Comparison of ENCODE assay signal across 1 cellular context in genomic region chr4:74330295-74330750, GRCh38.
TF ChIP-seq lines count a peak whose summit lies in the region.

No MANE protein-coding gene starts in this region.

TF ChIP-seq in K562, 482 proteins besides CTCF, POLR2A, EP300 and RAD21 (continued from another document and continues in another):
- TF ChIP-seq FOXK1 (CRISPR knock-in tag; IDR thresholded peaks at IDR 0.05; ENCODE audit: borderline replicate concordance) (0 out of 2 replicates have a peak, but pooled peaks have one; percentile 71), HMBOX1 (IDR thresholded peaks at IDR 0.05) (peak; percentile 88), TEAD2 (tag; IDR thresholded peaks at IDR 0.05) (no peak), TCF7 (IDR thresholded peaks at IDR 0.05; ENCODE audit: borderline replicate concordance) (no peak), ZNF512 (tag; IDR thresholded peaks at IDR 0.05) (no peak), MXD1 (CRISPR knock-in tag; IDR thresholded peaks at IDR 0.05; ENCODE audit: borderline replicate concordance, poor library complexity, severe bottlenecking) (no peak), NFYB (IDR thresholded peaks at IDR 0.05; ENCODE audit: extremely low read depth, insufficient read length) (no peak), NONO (IDR thresholded peaks at IDR 0.05; ENCODE audit: low read depth in 2 of 2, low read length in 1 of 2) (no peak; a peak in 1 of 4 replicates), ZNF140 (CRISPR knock-in tag; IDR thresholded peaks at IDR 0.05) (no peak), CBX2 (IDR thresholded peaks at IDR 0.05; ENCODE audit: insufficient read depth, low read length, poor library complexity, severe bottlenecking) (no peak), UBTF (IDR thresholded peaks at IDR 0.05; ENCODE audit: borderline replicate concordance in 1 of 2, low read depth in 2 of 2, low read length in 2 of 2) (no peak), ZNF449 (CRISPR knock-in tag; IDR thresholded peaks at IDR 0.05) (no peak), MCM3 (IDR thresholded peaks at IDR 0.05) (no peak), HDAC6 (IDR thresholded peaks at IDR 0.05; ENCODE audit: low read depth, low read length) (no peak), ZNF780A (CRISPR knock-in tag; IDR thresholded peaks at IDR 0.05) (no peak), ZNF3 (CRISPR knock-in tag; IDR thresholded peaks at IDR 0.05) (no peak), ZNF282 (CRISPR knock-in tag; IDR thresholded peaks at IDR 0.05) (no peak), SNIP1 (IDR thresholded peaks at IDR 0.05; ENCODE audit: low read depth) (no peak), HMG20B (CRISPR knock-in tag; IDR thresholded peaks at IDR 0.05) (no peak), ZNF174 (CRISPR knock-in tag; IDR thresholded peaks at IDR 0.05) (no peak), ZNF12 (CRISPR knock-in tag; IDR thresholded peaks at IDR 0.05) (0 out of 2 replicates have a peak, but pooled peaks have one; percentile 30), XRCC4 (IDR thresholded peaks at IDR 0.05; ENCODE audit: extremely low read depth, insufficient read depth, insufficient read length) (no peak), RCOR1 (IDR thresholded peaks at IDR 0.05; ENCODE audit: borderline replicate concordance in 1 of 2, low read depth in 2 of 2, low read length in 2 of 2) (no peak), JUN (IDR thresholded peaks at IDR 0.05; ENCODE audit: borderline replicate concordance, low read depth, low read length) (no peak), JUN (CRISPR knock-in tag; IDR thresholded peaks at IDR 0.05; ENCODE audit: borderline replicate concordance) (no peak), CTBP1 (IDR thresholded peaks at IDR 0.05; ENCODE audit: borderline replicate concordance) (no peak), RBFOX2 (IDR thresholded peaks at IDR 0.05; ENCODE audit: low read depth, low read length) (peak; percentile 66), CLOCK (CRISPR knock-in tag; IDR thresholded peaks at IDR 0.05; ENCODE audit: borderline replicate concordance) (no peak), HLTF (IDR thresholded peaks at IDR 0.05) (no peak), KLF6 (CRISPR knock-in tag; IDR thresholded peaks at IDR 0.05; ENCODE audit: borderline replicate concordance) (no peak), CAMTA2 (CRISPR knock-in tag; conservative IDR thresholded peaks at IDR 0.05) (no peak), ZNF561 (CRISPR knock-in tag; conservative IDR thresholded peaks at IDR 0.05) (no peak), NR2C2 (CRISPR knock-in tag; IDR thresholded peaks at IDR 0.05) (no peak), NR2C2 (tag; IDR thresholded peaks at IDR 0.05) (0 out of 2 replicates have a peak, but pooled peaks have one; percentile 20), RBM25 (IDR thresholded peaks at IDR 0.05; ENCODE audit: low read depth, low read length, severe bottlenecking) (peak; percentile 77), BACH1 (tag; IDR thresholded peaks at IDR 0.05) (no peak), ZNF699 (CRISPR knock-in tag; IDR thresholded peaks at IDR 0.05; ENCODE audit: insufficient replicate concordance) (no peak), PHF21A (IDR thresholded peaks at IDR 0.05; ENCODE audit: borderline replicate concordance, low read depth) (no peak), EP400 (IDR thresholded peaks at IDR 0.05) (peak; percentile 44), MYNN (IDR thresholded peaks at IDR 0.05) (no peak), MYNN (CRISPR knock-in tag; IDR thresholded peaks at IDR 0.05) (no peak), HIVEP1 (CRISPR knock-in tag; IDR thresholded peaks at IDR 0.05) (no peak), FOXP1 (CRISPR knock-in tag; IDR thresholded peaks at IDR 0.05) (no peak), ZC3H4 (CRISPR knock-in tag; IDR thresholded peaks at IDR 0.05; ENCODE audit: borderline replicate concordance) (no peak), HOXB6 (CRISPR knock-in tag; IDR thresholded peaks at IDR 0.05; ENCODE audit: borderline replicate concordance) (no peak), TFE3 (CRISPR knock-in tag; IDR thresholded peaks at IDR 0.05) (no peak), SRSF9 (IDR thresholded peaks at IDR 0.05; ENCODE audit: borderline replicate concordance, low read depth, low read length) (no peak), CHD4 (IDR thresholded peaks at IDR 0.05; ENCODE audit: insufficient read depth, insufficient replicate concordance, low read depth, low read length, poor library complexity, severe bottlenecking) (no peak), ZNF280A (IDR thresholded peaks at IDR 0.05; ENCODE audit: low read depth, partially characterized antibody) (no peak), ZNF217 (CRISPR knock-in tag; IDR thresholded peaks at IDR 0.05) (no peak), ERF (CRISPR knock-in tag; IDR thresholded peaks at IDR 0.05) (no peak), MED1 (CRISPR knock-in tag; IDR thresholded peaks at IDR 0.05; ENCODE audit: borderline replicate concordance) (no peak), YY1 (IDR thresholded peaks at IDR 0.05; ENCODE audit: borderline replicate concordance in 1 of 3, control insufficient read depth in 1 of 3, extremely low read depth in 1 of 3, insufficient read depth in 3 of 3, insufficient read length in 1 of 3, insufficient replicate concordance in 2 of 3, low read depth in 1 of 3, low read length in 2 of 3) (no peak), NKRF (IDR thresholded peaks at IDR 0.05; ENCODE audit: borderline replicate concordance) (no peak), ZBTB1 (CRISPR knock-in tag; IDR thresholded peaks at IDR 0.05; ENCODE audit: borderline replicate concordance, low read depth) (no peak), HEY1 (CRISPR knock-in tag; IDR thresholded peaks at IDR 0.05; ENCODE audit: borderline replicate concordance) (no peak)
